14 cellular contexts compared by ENCODE assay signal in the genomic region with DNA sequence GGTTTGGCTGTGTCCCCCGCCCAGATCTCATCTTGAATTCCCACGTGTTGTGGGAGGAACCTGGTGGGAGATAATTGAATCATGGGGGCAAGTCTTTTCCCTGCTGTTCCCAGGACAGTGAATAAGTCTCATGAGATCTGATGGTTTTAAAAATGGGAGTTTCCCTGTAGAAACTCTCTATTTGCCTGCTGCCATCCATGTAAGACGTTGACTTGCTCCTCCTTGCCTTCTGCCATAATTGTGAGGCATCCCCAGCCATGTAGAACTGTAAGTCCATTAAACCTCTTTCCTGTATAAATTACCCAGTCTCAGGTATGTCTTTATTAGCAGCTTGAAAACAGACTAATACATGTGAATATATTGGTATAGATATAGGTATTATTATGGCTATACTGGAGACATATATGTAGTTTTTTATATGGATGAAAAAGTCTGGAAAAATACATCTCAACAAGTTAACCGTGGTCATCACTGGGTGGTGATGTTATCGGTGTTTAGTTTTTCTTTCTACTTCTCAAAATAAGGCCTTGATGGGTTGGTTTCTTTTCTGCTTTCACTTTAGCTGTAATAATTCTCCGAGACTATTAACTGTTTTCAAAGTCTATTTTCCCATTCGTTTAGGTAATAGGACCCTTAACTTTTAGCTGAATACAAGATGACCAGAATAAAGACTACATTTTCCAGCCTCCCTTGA.
"Had no signal": no experiment of that assay in that cellular context is flagged by ENCODE, and none has a peak within 500 bp of the region (broad histone marks: within the 10 kb centered on the region; RNA-seq: fewer than 3 reads in every experiment).

No MANE protein-coding gene starts in this region.

- H3K27ac Mint-ChIP-seq: activated CD8-positive, alpha-beta T cell treated with anti-CD3 and anti-CD28 coated beads, Interleukin-2, amount 10 ng/mL, durations not matched to agents 7 days and 5 days; nephron progenitor cell; stimulated activated naive CD8-positive, alpha-beta T cell treated with anti-CD3 and anti-CD28 coated beads, Interleukin-15, amount 100 ng/mL, for 72 hours had no signal

- H3K4me3 ChIP-seq: thoracic aorta had no signal

- H3K27ac ChIP-seq: thoracic aorta, VCaP had no signal

- H3K36me3 ChIP-seq: thoracic aorta had no signal

- H3K27me3 Mint-ChIP-seq: stimulated activated naive CD8-positive, alpha-beta T cell treated with anti-CD3 and anti-CD28 coated beads, Interleukin-15, amount 100 ng/mL, for 72 hours had no signal

- H3K4me3 Mint-ChIP-seq: activated CD8-positive, alpha-beta T cell treated with anti-CD3 and anti-CD28 coated beads, Interleukin-2, amount 10 ng/mL, durations not matched to agents 7 days and 5 days; nephron progenitor cell; stimulated activated naive CD8-positive, alpha-beta T cell treated with anti-CD3 and anti-CD28 coated beads, Interleukin-15, amount 100 ng/mL, for 72 hours had no signal

- DNase-seq: activated CD4-positive, alpha-beta T cell treated with anti-CD3 and anti-CD28 coated beads for 4 hours; activated CD8-positive, alpha-beta memory T cell treated with anti-CD3 and anti-CD28 coated beads, Interleukin-2, amount 50 U/mL, for 48 hours; activated CD8-positive, alpha-beta T cell treated with anti-CD3 and anti-CD28 coated beads, Interleukin-2, amount 10 ng/mL, durations not matched to agents 7 days and 5 days; activated naive CD4-positive, alpha-beta T cell treated with Interleukin-2 at 50 U/mL for 16 hours; effector CD4-positive, alpha-beta T cell; hypothalamus; left colon; nephron progenitor cell; stimulated activated CD4-positive, alpha-beta T cell treated with anti-CD3 and anti-CD28 coated beads, Interleukin-15, amount 100 ng/mL, for 24 hours; stimulated activated CD4-positive, alpha-beta T cell treated with anti-CD3 and anti-CD28 coated beads, Interleukin-4, amount 100 ng/mL, for 4 hours; stimulated activated naive CD8-positive, alpha-beta T cell treated with anti-CD3 and anti-CD28 coated beads, Interleukin-15, amount 100 ng/mL, for 72 hours; T-helper 1 cell had no signal
